In genomic region chr14:67674139-67674479, GRCh38 we compare ENCODE assay signal across 8 cellular contexts.
A peak's percentile ranks its signal among the peaks of the same experiment; 100 is the strongest.
DNase-seq lines count a peak whose midpoint lies in the region; ATAC-seq and TF ChIP-seq lines count a peak whose summit lies in the region.

No MANE protein-coding gene starts in this region.

- peak; percentile 24 for ATAC-seq in GM18861 (IDR thresholded peaks at IDR 0.05; ENCODE audit: unreplicated experiment)
- ATAC-seq in HG03097 (IDR thresholded peaks at IDR 0.05; ENCODE audit: low FRiP score, unreplicated experiment), result peak; percentile 43
- peak; percentile 52 to 59 for ATAC-seq in activated CD4-positive, CD25-positive, alpha-beta regulatory T cell treated with anti-CD3 and anti-CD28 coated beads, Interleukin-2, amount 50 U/mL, for 24 hours

- no peak for DNase-seq in AG04449 (ENCODE audit: low read depth, low spot score)
- peak; percentile 71 for DNase-seq in NCI-H2171 treated with DMSO at 0.1 percent for 48 hours (lab: John Stamatoyannopoulos, UW)
- DNase-seq in kidney tubule cell (ENCODE audit: low spot score), result peak; percentile 70
- peak in 3 of 4 experiments; percentile 20 to 57 (median 33) for DNase-seq in stimulated activated CD4-positive, alpha-beta T cell treated with anti-CD3 and anti-CD28 coated beads, Interleukin-1b, Interleukin-23, amount 100 ng/mL, for 24 hours (ENCODE audit: low read depth in 4 of 4, low spot score in 1 of 4)

- POLR2A ChIA-PET in AG04449 (lab: Yijun Ruan, JAX), result interaction anchor here (1.2 to 1.4 kb wide), 3 partner anchors 30 to 288 kb away, joined by 4 to 5 read pairs (median 5); partner anchors contain the start of gene PIGH

- H3K4me3 ChIP-seq in AG04449 (ENCODE audit: low read depth, low read length), result peak overlapping the region; percentile 78

- CTCF ChIA-PET in AG04449 (lab: Yijun Ruan, JAX), result interaction anchor here (0.8 to 16.3 kb wide), 17 partner anchors 9 to 90 kb away, joined by 3 to 269 read pairs (median 6); partner anchors contain the start of genes ARG2, PIGH, RDH11 and RDH12

- peak; percentile 26 for TF ChIP-seq CTCF in AG04449 (IDR thresholded peaks at IDR 0.05; ENCODE audit: insufficient read depth, low read length, missing control alignments)

- H3K27ac ChIP-seq in cingulate gyrus (ENCODE audit: low read depth, low read length), result peak overlapping the region; percentile 99
